15 cellular contexts compared by ENCODE assay signal in genomic region chr9:129631673-129632129, GRCh38. TPM values are rescaled to one million over a fixed set of nuclear protein-coding genes. Genes with fewer than 3 reads are reported as not detected.
DNase-seq lines count a peak whose midpoint lies in the region; ATAC-seq, FAIRE-seq and TF ChIP-seq lines count a peak whose summit lies in the region.
"Had no signal": no experiment of that assay in that cellular context is flagged by ENCODE, and none has a peak within 500 bp of the region (broad histone marks: within the 10 kb centered on the region; RNA-seq: fewer than 3 reads in every experiment).

No MANE protein-coding gene starts in this region.

- DNase-seq in CD8-positive, alpha-beta memory T cell, result no peak
- DNase-seq in WTC11 (ENCODE audit: low spot score), result no peak
- no peak for DNase-seq in H1 (ENCODE audit: low read depth in 1 of 2, low spot score in 2 of 2)
- no peak for DNase-seq in trophoblast cell
- DNase-seq in activated CD8-positive, alpha-beta memory T cell treated with anti-CD3 and anti-CD28 coated beads, Interleukin-2, amount 10 ng/mL, durations not matched to agents 7 days and 5 days, result no peak
- no peak for DNase-seq in SW480 (ENCODE audit: low spot score)
- DNase-seq in NOMO-1 treated with DMSO at 0.1 percent for 48 hours (lab: John Stamatoyannopoulos, UW; ENCODE audit: unreplicated experiment), result no peak
- DNase-seq: activated CD4-positive, alpha-beta T cell treated with anti-CD3 and anti-CD28 coated beads for 4 hours; NCI-H1417 treated with DMSO at 0.1 percent for 48 hours; NCI-H446 treated with DMSO at 0.1 percent for 48 hours; stimulated activated CD4-positive, alpha-beta T cell treated with anti-CD3 and anti-CD28 coated beads, Interleukin-4, amount 100 ng/mL, for 24 hours had no signal

- no peak overlapping the region for H2BK12ac ChIP-seq in H1 (ENCODE audit: low read depth, low read length)
- no peak overlapping the region for H2BK12ac ChIP-seq in trophoblast cell (ENCODE audit: low read length)

- H3K36me3 Mint-ChIP-seq in CD8-positive, alpha-beta memory T cell, result peaks cover 0 to 70% (median 0%) of the 10 kb centered on the region in 3 donors
- peaks cover 32% of the 10 kb centered on the region for H3K36me3 Mint-ChIP-seq in WTC11
- peaks cover 16% of the 10 kb centered on the region for H3K36me3 Mint-ChIP-seq in activated CD8-positive, alpha-beta memory T cell treated with anti-CD3 and anti-CD28 coated beads, Interleukin-2, amount 10 ng/mL, durations not matched to agents 7 days and 5 days

- no peak overlapping the region for H2BK5ac ChIP-seq in H1 (ENCODE audit: low read depth, low read length)
- H2BK5ac ChIP-seq in trophoblast cell (ENCODE audit: low read depth, low read length, poor library complexity), result no peak overlapping the region

- TF ChIP-seq CTCF in WTC11 (IDR thresholded peaks at IDR 0.05) (no peak), H1 (IDR thresholded peaks at IDR 0.05; ENCODE audit: control extremely low read depth in 1 of 3, insufficient read depth in 1 of 3, low read depth in 1 of 3, low read length in 3 of 3) (no peak)

- H3K23ac ChIP-seq in H1 (ENCODE audit: insufficient read length) (no peak overlapping the region), trophoblast cell (ENCODE audit: low read length) (no peak overlapping the region)

- H3K4me1 Mint-ChIP-seq in CD8-positive, alpha-beta memory T cell, result peaks cover 43 to 58% (median 52%) of the 10 kb centered on the region in 3 donors
- H3K4me1 Mint-ChIP-seq in WTC11, result peaks cover 37% of the 10 kb centered on the region
- peaks cover 52% of the 10 kb centered on the region for H3K4me1 Mint-ChIP-seq in activated CD8-positive, alpha-beta memory T cell treated with anti-CD3 and anti-CD28 coated beads, Interleukin-2, amount 10 ng/mL, durations not matched to agents 7 days and 5 days

- peaks cover 55 to 80% of the 10 kb centered on the region in 2 experiments for H4K20me1 ChIP-seq in H1 (replicated peaks in 1 of 2; ENCODE audit: control insufficient read depth in 1 of 2, insufficient read depth in 2 of 2, low read length in 2 of 2)

- H4K91ac ChIP-seq in H1 (replicated peaks; ENCODE audit: insufficient read length, low read length) (no peak overlapping the region), trophoblast cell (ENCODE audit: low read depth, low read length) (no peak overlapping the region)

- H3K23me2 ChIP-seq in H1 (ENCODE audit: low read depth, low read length), result peaks cover 9% of the 10 kb centered on the region

- H3K4ac ChIP-seq in H1 (replicated peaks; ENCODE audit: insufficient read length, low read depth, low read length), result no peak overlapping the region
- H3K4ac ChIP-seq in trophoblast cell (ENCODE audit: low read depth, low read length), result peak overlapping the region; percentile 82

- no peaks in the 10 kb centered on the region for H3K27me3 Mint-ChIP-seq in CD8-positive, alpha-beta memory T cell
- no peaks in the 10 kb centered on the region for H3K27me3 Mint-ChIP-seq in WTC11 (ENCODE audit: low read depth)
- no peaks in the 10 kb centered on the region for H3K27me3 Mint-ChIP-seq in activated CD8-positive, alpha-beta memory T cell treated with anti-CD3 and anti-CD28 coated beads, Interleukin-2, amount 10 ng/mL, durations not matched to agents 7 days and 5 days

- peaks cover 0 to 2% (median 0%) of the 10 kb centered on the region in 5 donors for H3K9me3 Mint-ChIP-seq in CD8-positive, alpha-beta memory T cell
- H3K9me3 Mint-ChIP-seq in WTC11, result no peaks in the 10 kb centered on the region
- no peaks in the 10 kb centered on the region for H3K9me3 Mint-ChIP-seq in activated CD8-positive, alpha-beta memory T cell treated with anti-CD3 and anti-CD28 coated beads, Interleukin-2, amount 10 ng/mL, durations not matched to agents 7 days and 5 days (ENCODE audit: low read depth)

- H4K8ac ChIP-seq in H1 (ENCODE audit: extremely low read depth, insufficient read depth, low read length) (peak overlapping the region; percentile 71; the same call in 1 of the 2 replicates), trophoblast cell (ENCODE audit: low read depth, low read length) (no peak overlapping the region)

- no peak overlapping the region for H2BK120ac ChIP-seq in H1 (replicated peaks; ENCODE audit: low read depth, low read length)
- no peak overlapping the region for H2BK120ac ChIP-seq in trophoblast cell (ENCODE audit: insufficient read depth, low read length, poor library complexity)

- no peak overlapping the region for H3K14ac ChIP-seq in H1 (ENCODE audit: insufficient read length)
- no peak overlapping the region for H3K14ac ChIP-seq in trophoblast cell (ENCODE audit: low read length)

- H3K56ac ChIP-seq in H1 (replicated peaks; ENCODE audit: insufficient read length, low read depth, low read length), result no peak overlapping the region

- peaks cover 47 to 71% of the 10 kb centered on the region in 2 experiments for H3K79me2 ChIP-seq in H1 (ENCODE audit: control insufficient read depth in 1 of 2, insufficient read depth in 2 of 2, low read length in 2 of 2)
- H3K79me2 ChIP-seq in trophoblast cell (ENCODE audit: control insufficient read depth, insufficient read depth, low read length, poor library complexity), result peaks cover 17% of the 10 kb centered on the region

- peak overlapping the region in 7 of 8 donors; percentile 47 to 76 (median 63) for H3K27ac Mint-ChIP-seq in CD8-positive, alpha-beta memory T cell
- peak overlapping the region; percentile 68; the same call in 1 of the 2 replicates for H3K27ac Mint-ChIP-seq in WTC11
- H3K27ac Mint-ChIP-seq in activated CD8-positive, alpha-beta memory T cell treated with anti-CD3 and anti-CD28 coated beads, Interleukin-2, amount 10 ng/mL, durations not matched to agents 7 days and 5 days, result no peak overlapping the region

- peaks cover 32% of the 10 kb centered on the region for H3K4me1 ChIP-seq in CD8-positive, alpha-beta memory T cell (ENCODE audit: insufficient read depth, low read length)
- peaks cover 10 to 18% (median 10%) of the 10 kb centered on the region in 4 experiments for H3K4me1 ChIP-seq in H1 (replicated peaks in 1 of 4; ENCODE audit: control insufficient read depth in 3 of 4, insufficient read depth in 4 of 4, low read length in 3 of 4)
- H3K4me1 ChIP-seq in trophoblast cell (ENCODE audit: control insufficient read depth in 1 of 2, insufficient read depth in 2 of 2, low read length in 2 of 2), result peaks cover 10 to 13% of the 10 kb centered on the region in 2 experiments

- CTCF ChIA-PET in CD8-positive, alpha-beta memory T cell (lab: Charles Lee), result interaction anchor here (2.1 to 9.9 kb wide), 2 partner anchors 9 to 492 kb away, joined by 8 to 75 read pairs; partner anchors contain the start of gene ASB6
- CTCF ChIA-PET in WTC11 (lab: Charles Lee), result interaction anchor here (1.0 kb wide), 1 partner anchor 459 kb away, joined by 3 read pairs; no protein-coding TSS in a partner anchor
- CTCF ChIA-PET in H1 (lab: Charles Lee; ENCODE audit: partially characterized antibody), result interaction anchor here (0.6 to 4.4 kb wide), 9 partner anchors 11 to 774 kb away, joined by 3 to 18 read pairs (median 3); partner anchors contain the start of gene ASB6
- CTCF ChIA-PET in activated CD8-positive, alpha-beta memory T cell treated with anti-CD3 and anti-CD28 coated beads, Interleukin-2, amount 10 ng/mL, durations not matched to agents 7 days and 5 days (lab: Charles Lee), result interaction anchor here (0.7 kb wide), 1 partner anchor 411 kb away, joined by 3 read pairs; no protein-coding TSS in a partner anchor

- no peak overlapping the region for H2AFZ ChIP-seq in H1 (ENCODE audit: low read length)
- no peak overlapping the region for H2AFZ ChIP-seq in trophoblast cell (ENCODE audit: insufficient read depth, low read length, poor library complexity)

- H3K4me3 Mint-ChIP-seq in CD8-positive, alpha-beta memory T cell, result peak overlapping the region in 1 of 7 donors; percentile 60
- no peak overlapping the region for H3K4me3 Mint-ChIP-seq in WTC11
- H3K4me3 Mint-ChIP-seq in activated CD8-positive, alpha-beta memory T cell treated with anti-CD3 and anti-CD28 coated beads, Interleukin-2, amount 10 ng/mL, durations not matched to agents 7 days and 5 days, result no peak overlapping the region

- H3K18ac ChIP-seq in H1 (ENCODE audit: extremely low read depth, low read length) (no peak overlapping the region), trophoblast cell (ENCODE audit: low read length) (no peak overlapping the region)

- H2AK5ac ChIP-seq in H1 (ENCODE audit: low read depth, low read length), result no peak overlapping the region
- no peak overlapping the region for H2AK5ac ChIP-seq in trophoblast cell (ENCODE audit: low read length)

- H2BK15ac ChIP-seq in H1 (ENCODE audit: low read length), result no peak overlapping the region

- TF ChIP-seq POLR2A in H1 (IDR thresholded peaks at IDR 0.05; ENCODE audit: control extremely low read depth in 1 of 2, low read depth in 2 of 2, low read length in 2 of 2), result no peak

- H2BK20ac ChIP-seq in H1 (ENCODE audit: low read length), result no peak overlapping the region

- FAIRE-seq in H1 (lab: Jason Lieb, UNC), result no peak
- FAIRE-seq: GM19239 had no signal

- H3K27me3 ChIP-seq in CD8-positive, alpha-beta memory T cell (ENCODE audit: insufficient read depth, low read length, poor library complexity, severe bottlenecking), result no peaks in the 10 kb centered on the region
- H3K27me3 ChIP-seq in H1 (replicated peaks in 1 of 4; ENCODE audit: control insufficient read depth in 3 of 4, extremely low read depth in 1 of 4, insufficient read depth in 3 of 4, low read length in 3 of 4), result no peaks in the 10 kb centered on the region
- H3K27me3 ChIP-seq in trophoblast cell (ENCODE audit: insufficient read depth, low read length), result no peaks in the 10 kb centered on the region

- no peak for TF ChIP-seq RAD21 in H1 (IDR thresholded peaks at IDR 0.05 in 1 of 2, conservative IDR thresholded peaks at IDR 0.05 in 1 of 2; ENCODE audit: low read depth in 2 of 2, low read length in 2 of 2)

- H3K27ac ChIP-seq in CD8-positive, alpha-beta memory T cell (ENCODE audit: low read depth, low read length), result no peak overlapping the region
- H3K27ac ChIP-seq in H1 (ENCODE audit: low read depth, low read length) (no peak overlapping the region), trophoblast cell (ENCODE audit: low read depth, low read length) (no peak overlapping the region)
- H3K27ac ChIP-seq: epithelial cell of prostate had no signal

- H3K4me2 ChIP-seq in H1 (ENCODE audit: insufficient read depth in 1 of 2, low read depth in 2 of 2, low read length in 2 of 2) (no peak overlapping the region), trophoblast cell (ENCODE audit: low read length) (no peak overlapping the region)

- no peak overlapping the region for H4K12ac ChIP-seq in trophoblast cell (ENCODE audit: low read depth, low read length)

- no peak for TF ChIP-seq EP300 in H1 (IDR thresholded peaks at IDR 0.05; ENCODE audit: borderline replicate concordance in 1 of 2, low read depth in 2 of 2, low read length in 2 of 2)

- H3K79me1 ChIP-seq in H1 (ENCODE audit: low read depth, low read length) (peaks cover 38% of the 10 kb centered on the region), trophoblast cell (ENCODE audit: low read length) (peaks cover 2% of the 10 kb centered on the region)

- ATAC-seq in WTC11 (no peak), HG02610 (IDR thresholded peaks at IDR 0.05; ENCODE audit: unreplicated experiment) (no peak)
- no peak for ATAC-seq in activated CD8-positive, alpha-beta memory T cell treated with anti-CD3 and anti-CD28 coated beads, Interleukin-2, amount 10 ng/mL, durations not matched to agents 7 days and 5 days

- peaks cover 26% of the 10 kb centered on the region for H3K36me3 ChIP-seq in CD8-positive, alpha-beta memory T cell (ENCODE audit: insufficient read depth, low read length)
- H3K36me3 ChIP-seq in H1 (ENCODE audit: control insufficient read depth in 2 of 4, insufficient read depth in 4 of 4, low read length in 3 of 4), result peaks cover 13 to 47% (median 27%) of the 10 kb centered on the region in 4 experiments
- peaks cover 50 to 59% of the 10 kb centered on the region in 2 experiments for H3K36me3 ChIP-seq in trophoblast cell (ENCODE audit: control insufficient read depth in 1 of 2, insufficient read depth in 2 of 2, low read length in 2 of 2)

- WGBS in H1 (ENCODE audit: extremely low coverage in 1 of 2, insufficient coverage in 1 of 2, insufficient read length in 1 of 2, insufficient replicate concordance in 2 of 2, low coverage in 1 of 2, low lambda C conversion rate in 2 of 2, missing lambda C conversion rate in 1 of 2), 2 experiments, result 94% methylated on average over 18 of the region's 19 CpGs; no CpG with 5 or more reads in 1 of the 2 experiments
- WGBS in trophoblast cell (ENCODE audit: extremely low coverage, insufficient coverage, insufficient read length), result no CpG with 5 or more reads among the region's 19 CpGs

- POLR2A ChIA-PET in CD8-positive, alpha-beta memory T cell (lab: Charles Lee), result no interaction called here
- POLR2A ChIA-PET in WTC11 (lab: Charles Lee) (no interaction called here), H1 (lab: Charles Lee; ENCODE audit: partially characterized antibody) (interaction anchor here (1.9 to 8.4 kb wide), 2 partner anchors 7 to 66 kb away, joined by 7 to 95 read pairs; partner anchors contain the start of gene ASB6)

- H3K4me3 ChIP-seq in CD8-positive, alpha-beta memory T cell (ENCODE audit: low read length), result no peak overlapping the region
- H3K4me3 ChIP-seq in H1 (ENCODE audit: extremely low read depth in 1 of 4, insufficient read depth in 2 of 4, low read depth in 3 of 4, low read length in 4 of 4), result no peak overlapping the region
- H3K4me3 ChIP-seq in trophoblast cell (ENCODE audit: low read depth, low read length), result no peak overlapping the region

- H3K9ac ChIP-seq in H1 (replicated peaks in 1 of 4; ENCODE audit: extremely low read depth in 1 of 4, low read depth in 3 of 4, low read length in 3 of 4) (no peak overlapping the region; a peak in 1 of 7 replicates), trophoblast cell (ENCODE audit: low read length) (no peak overlapping the region)

- no peaks in the 10 kb centered on the region for H3K9me3 ChIP-seq in CD8-positive, alpha-beta memory T cell (ENCODE audit: low read length)
- H3K9me3 ChIP-seq in H1 (ENCODE audit: insufficient read depth in 2 of 2, low read depth in 1 of 2, low read length in 1 of 2), result no peaks in the 10 kb centered on the region
- H3K9me3 ChIP-seq in trophoblast cell (ENCODE audit: insufficient read depth, low read depth, low read length), result peaks cover 4% of the 10 kb centered on the region

- H4K5ac ChIP-seq in H1 (ENCODE audit: insufficient read length, low read depth, low read length), result no peak overlapping the region

RNA-seq across cellular contexts. Expression of gene NTMT1, which starts 5.7 kb away (rescaled TPM):
- total RNA-seq in CD8-positive, alpha-beta memory T cell, result 10 to 100 TPM; 65.5 to 68.9 TPM
- polyA plus RNA-seq in CD8-positive, alpha-beta memory T cell, result 48.6 TPM
- 55.4 to 71.1 TPM (median 58.1 TPM) in 3 replicates for total RNA-seq in WTC11 (2021)
- total RNA-seq in H1 (2021; fragmentation: NEBNext Ultra II Directional; extraction: Animal tissue kit (Norgen Biotek cat#: 25700)), result 66.1 and 70.2 TPM in 2 replicates
- 66.8 and 72.0 TPM in 2 replicates for polyA plus RNA-seq in H1 (2011; rRNA removed)
- 74.2 TPM for polyA plus RNA-seq in H1 (2011; cell fraction: cytosol; rRNA removed)
- polyA plus RNA-seq in H1 (2011; cell fraction: nucleus; rRNA removed), result 49.9 TPM
- 50.4 to 65.9 TPM (median 63.1 TPM) in 4 replicates for polyA plus RNA-seq in H1 (2012, experiment 1 of 2)
- polyA plus RNA-seq in H1 (2012, experiment 2 of 2), result 54.6 TPM
- 37.6 TPM for polyA plus RNA-seq in H1 (2013, experiment 1 of 2)
- 37.1 TPM for polyA plus RNA-seq in H1 (2013, experiment 2 of 2)
- 27.6 and 39.4 TPM in 2 replicates for polyA minus RNA-seq in H1 (2011; rRNA and poly(A)+ RNA removed)
- polyA minus RNA-seq in H1 (2011; cell fraction: cytosol; rRNA and poly(A)+ RNA removed), result 13.7 TPM
- 22.0 TPM for polyA minus RNA-seq in H1 (2011; cell fraction: nucleus; rRNA and poly(A)+ RNA removed)
- 31.8 and 32.6 TPM in 2 replicates for polyA plus RNA-seq in trophoblast cell (2013)
- 10 to 100 TPM; 37.2 to 46.2 TPM for total RNA-seq in activated CD8-positive, alpha-beta memory T cell treated with anti-CD3 and anti-CD28 coated beads, Interleukin-2, amount 10 ng/mL, durations not matched to agents 7 days and 5 days

RNA-seq across cellular contexts. Expression of gene ASB6, which starts 10.2 kb away (rescaled TPM):
- 10 to 100 TPM; 28.0 to 28.3 TPM for total RNA-seq in CD8-positive, alpha-beta memory T cell
- polyA plus RNA-seq in CD8-positive, alpha-beta memory T cell, result 31.0 TPM
- 19.3 to 20.0 TPM (median 19.7 TPM) in 3 replicates for total RNA-seq in WTC11 (2021)
- 17.3 TPM in 2 replicates for total RNA-seq in H1 (2021; fragmentation: NEBNext Ultra II Directional; extraction: Animal tissue kit (Norgen Biotek cat#: 25700))
- polyA plus RNA-seq in H1 (2011; rRNA removed), result 14.0 and 19.7 TPM in 2 replicates
- polyA plus RNA-seq in H1 (2011; cell fraction: cytosol; rRNA removed), result 16.1 TPM
- 28.1 TPM for polyA plus RNA-seq in H1 (2011; cell fraction: nucleus; rRNA removed)
- polyA plus RNA-seq in H1 (2012, experiment 1 of 2), result 9.6 to 16.5 TPM (median 14.9 TPM) in 4 replicates
- polyA plus RNA-seq in H1 (2012, experiment 2 of 2), result 14.4 TPM
- 12.1 TPM for polyA plus RNA-seq in H1 (2013, experiment 1 of 2)
- polyA plus RNA-seq in H1 (2013, experiment 2 of 2), result 12.0 TPM
- polyA minus RNA-seq in H1 (2011; rRNA and poly(A)+ RNA removed), result 8.4 and 11.0 TPM in 2 replicates
- 7.3 TPM for polyA minus RNA-seq in H1 (2011; cell fraction: cytosol; rRNA and poly(A)+ RNA removed)
- polyA minus RNA-seq in H1 (2011; cell fraction: nucleus; rRNA and poly(A)+ RNA removed), result 9.7 TPM
- 16.6 and 17.9 TPM in 2 replicates for polyA plus RNA-seq in trophoblast cell (2013)
- 10 to 100 TPM; 25.0 to 26.4 TPM for total RNA-seq in activated CD8-positive, alpha-beta memory T cell treated with anti-CD3 and anti-CD28 coated beads, Interleukin-2, amount 10 ng/mL, durations not matched to agents 7 days and 5 days

RNA-seq across cellular contexts. Expression of gene C9orf50, which starts 10.8 kb away (rescaled TPM):
- not detected for total RNA-seq in CD8-positive, alpha-beta memory T cell
- polyA plus RNA-seq in CD8-positive, alpha-beta memory T cell, result not detected
- total RNA-seq in WTC11 (2021), result 0.11 TPM in 1 of 3 replicates, not detected in the others
- total RNA-seq in H1 (2021; fragmentation: NEBNext Ultra II Directional; extraction: Animal tissue kit (Norgen Biotek cat#: 25700)), result not detected in 2 replicates
- not detected in 2 replicates for polyA plus RNA-seq in H1 (2011; rRNA removed)
- polyA plus RNA-seq in H1 (2011; cell fraction: cytosol; rRNA removed), result not detected
- 0.17 TPM for polyA plus RNA-seq in H1 (2011; cell fraction: nucleus; rRNA removed)
- polyA plus RNA-seq in H1 (2012, experiment 1 of 2), result not detected in 4 replicates
- polyA plus RNA-seq in H1 (2012, experiment 2 of 2), result not detected
- polyA plus RNA-seq in H1 (2013, experiment 1 of 2), result not detected
- not detected for polyA plus RNA-seq in H1 (2013, experiment 2 of 2)
- polyA minus RNA-seq in H1 (2011; rRNA and poly(A)+ RNA removed), result not detected in 2 replicates
- polyA minus RNA-seq in H1 (2011; cell fraction: cytosol; rRNA and poly(A)+ RNA removed), result not detected
- 0.40 TPM for polyA minus RNA-seq in H1 (2011; cell fraction: nucleus; rRNA and poly(A)+ RNA removed)
- polyA plus RNA-seq in trophoblast cell (2013), result 0.07 TPM in 1 of 2 replicates, not detected in the other
- total RNA-seq in activated CD8-positive, alpha-beta memory T cell treated with anti-CD3 and anti-CD28 coated beads, Interleukin-2, amount 10 ng/mL, durations not matched to agents 7 days and 5 days, result not detected
- total RNA-seq: T-helper 1 cell treated with Interleukin-12 subunit alpha and Interleukin-12 subunit beta and Interleukin-4 antibody, amounts not matched to agents 30 ng/mL and 1 ng/mL, for 36 hours had no signal

RNA-seq across cellular contexts. Expression of gene PRRX2, which starts 33.7 kb away (rescaled TPM):
- total RNA-seq in CD8-positive, alpha-beta memory T cell, result under 1 TPM; 0.35 to 0.66 TPM
- not detected for polyA plus RNA-seq in CD8-positive, alpha-beta memory T cell
- total RNA-seq in WTC11 (2021), result 6.9 to 10.7 TPM (median 8.2 TPM) in 3 replicates
- 5.8 and 7.1 TPM in 2 replicates for total RNA-seq in H1 (2021; fragmentation: NEBNext Ultra II Directional; extraction: Animal tissue kit (Norgen Biotek cat#: 25700))
- polyA plus RNA-seq in H1 (2011; rRNA removed), result 9.2 and 10.9 TPM in 2 replicates
- polyA plus RNA-seq in H1 (2011; cell fraction: cytosol; rRNA removed), result 6.7 TPM
- polyA plus RNA-seq in H1 (2011; cell fraction: nucleus; rRNA removed), result 5.3 TPM
- polyA plus RNA-seq in H1 (2012, experiment 1 of 2), result 1.6 to 5.6 TPM (median 4.0 TPM) in 4 replicates
- 5.6 TPM for polyA plus RNA-seq in H1 (2012, experiment 2 of 2)
- 7.2 TPM for polyA plus RNA-seq in H1 (2013, experiment 1 of 2)
- polyA plus RNA-seq in H1 (2013, experiment 2 of 2), result 7.7 TPM
- 0.46 and 0.57 TPM in 2 replicates for polyA minus RNA-seq in H1 (2011; rRNA and poly(A)+ RNA removed)
- 2.1 TPM for polyA minus RNA-seq in H1 (2011; cell fraction: cytosol; rRNA and poly(A)+ RNA removed)
- polyA minus RNA-seq in H1 (2011; cell fraction: nucleus; rRNA and poly(A)+ RNA removed), result 1.3 TPM
- 1.3 and 1.4 TPM in 2 replicates for polyA plus RNA-seq in trophoblast cell (2013)
- under 1 TPM in 1 of 2 experiments, not detected in 1; 0.28 TPM for total RNA-seq in activated CD8-positive, alpha-beta memory T cell treated with anti-CD3 and anti-CD28 coated beads, Interleukin-2, amount 10 ng/mL, durations not matched to agents 7 days and 5 days
